In genomic region chr14:64971452-64971889, GRCh38 we compare ENCODE assay signal across 8 cellular contexts. TPM values are rescaled to one million over a fixed set of nuclear protein-coding genes. Genes with fewer than 3 reads are reported as not detected.
DNase-seq lines count a peak whose midpoint lies in the region; ATAC-seq and TF ChIP-seq lines count a peak whose summit lies in the region.

No MANE protein-coding gene starts in this region.

- no peaks in the 10 kb centered on the region for H3K27me3 Mint-ChIP-seq in activated T-cell treated with anti-CD3 and anti-CD28 coated beads, Interleukin-2, amount 50 U/mL, for 24 hours
- H3K27me3 Mint-ChIP-seq in brain (peaks cover 3% of the 10 kb centered on the region), type B pancreatic cell (no peaks in the 10 kb centered on the region)

- peak overlapping the region; percentile 10 for H2BK5ac ChIP-seq in mesenchymal stem cell (ENCODE audit: low read depth, low read length, poor library complexity, severe bottlenecking)

- H3K4me2 ChIP-seq in mesenchymal stem cell (ENCODE audit: low read length, poor library complexity, severe bottlenecking) = peak overlapping the region; percentile 87

- peaks cover 0 to 8% of the 10 kb centered on the region in 2 experiments for H3K36me3 ChIP-seq in mesenchymal stem cell (ENCODE audit: control insufficient read depth in 1 of 2, insufficient read depth in 2 of 2, low read depth in 1 of 2, low read length in 2 of 2)

- H2AFZ ChIP-seq in mesenchymal stem cell (ENCODE audit: low read depth, low read length) = peak overlapping the region; percentile 37

- WGBS in mesenchymal stem cell = 3% methylated on average over 15 of the region's 27 CpGs

- H3K9me3 ChIP-seq in mesenchymal stem cell (ENCODE audit: control insufficient read depth, low read length) = no peaks in the 10 kb centered on the region

- no peak overlapping the region for H2BK12ac ChIP-seq in mesenchymal stem cell (ENCODE audit: low read length in 2 of 2)

- H3K23ac ChIP-seq in mesenchymal stem cell (ENCODE audit: low read length in 2 of 2) = no peak overlapping the region

- H4K8ac ChIP-seq in mesenchymal stem cell (ENCODE audit: low read length) = peak overlapping the region; percentile 7

- peaks cover 2% of the 10 kb centered on the region for H3K79me1 ChIP-seq in mesenchymal stem cell (replicated peaks; ENCODE audit: low read length, poor library complexity, severe bottlenecking)

- peak overlapping the region; percentile 70 for H3K9ac ChIP-seq in mesenchymal stem cell (ENCODE audit: low read length)

- peaks cover 0 to 7% of the 10 kb centered on the region in 2 experiments for H3K27me3 ChIP-seq in mesenchymal stem cell (ENCODE audit: control insufficient read depth in 1 of 2, insufficient read depth in 1 of 2, low read length in 2 of 2)

- peak overlapping the region; percentile 75 for H3K4me3 Mint-ChIP-seq in activated T-cell treated with anti-CD3 and anti-CD28 coated beads, Interleukin-2, amount 50 U/mL, for 24 hours
- H3K4me3 Mint-ChIP-seq in brain (peak overlapping the region; percentile 85 to 86 (median 86)), type B pancreatic cell (peak overlapping the region; percentile 87)

- H2BK120ac ChIP-seq in mesenchymal stem cell (ENCODE audit: low read depth, low read length) = no peak overlapping the region

- peak overlapping the region; percentile 74 for H2AK5ac ChIP-seq in mesenchymal stem cell (ENCODE audit: low read length, severe bottlenecking)

- peak overlapping the region; percentile 72 for H3K27ac Mint-ChIP-seq in activated T-cell treated with anti-CD3 and anti-CD28 coated beads, Interleukin-2, amount 50 U/mL, for 24 hours
- H3K27ac Mint-ChIP-seq in brain = peak overlapping the region; percentile 19 to 92 (median 76)
- peak overlapping the region; percentile 65 for H3K27ac Mint-ChIP-seq in type B pancreatic cell

- intact Hi-C loops in posterior vena cava (cut with DNase I) = no loop called here

- DNase-seq in activated T-cell treated with anti-CD3 and anti-CD28 coated beads, Interleukin-2, amount 50 U/mL, for 24 hours = no peak
- no peak for DNase-seq in activated T-cell treated with anti-CD3 and anti-CD28 coated beads for 4 hours
- DNase-seq in mesenchymal stem cell = no peak
- no peak for DNase-seq in type B pancreatic cell (ENCODE audit: extremely low spot score, unreplicated experiment)
- DNase-seq in SKM-1 (lab: John Stamatoyannopoulos, UW; ENCODE audit: unreplicated experiment) = no peak
- no peak for DNase-seq in posterior vena cava (ENCODE audit: low spot score)

- peaks cover 15% of the 10 kb centered on the region for H3K4me1 Mint-ChIP-seq in activated T-cell treated with anti-CD3 and anti-CD28 coated beads, Interleukin-2, amount 50 U/mL, for 24 hours (ENCODE audit: low read depth)
- peaks cover 43% of the 10 kb centered on the region for H3K4me1 Mint-ChIP-seq in brain
- peaks cover 22% of the 10 kb centered on the region for H3K4me1 Mint-ChIP-seq in type B pancreatic cell (ENCODE audit: unreplicated experiment)

- H3K36me3 Mint-ChIP-seq in activated T-cell treated with anti-CD3 and anti-CD28 coated beads, Interleukin-2, amount 50 U/mL, for 24 hours (ENCODE audit: low read depth) = no peaks in the 10 kb centered on the region
- H3K36me3 Mint-ChIP-seq in brain (peaks cover 12% of the 10 kb centered on the region), type B pancreatic cell (peaks cover 8% of the 10 kb centered on the region)

- peak overlapping the region in 1 of 2 experiments; percentile 50 for H3K18ac ChIP-seq in mesenchymal stem cell (ENCODE audit: low read depth in 1 of 2, low read length in 2 of 2)

- H3K27ac ChIP-seq in mesenchymal stem cell (ENCODE audit: low read length, poor library complexity, severe bottlenecking) = peak overlapping the region; percentile 60

- no peak overlapping the region for H3K4ac ChIP-seq in mesenchymal stem cell (ENCODE audit: low read depth in 1 of 2, low read length in 2 of 2)

- no peaks in the 10 kb centered on the region for H3K9me3 Mint-ChIP-seq in activated T-cell treated with anti-CD3 and anti-CD28 coated beads, Interleukin-2, amount 50 U/mL, for 24 hours
- H3K9me3 Mint-ChIP-seq in brain (no peaks in the 10 kb centered on the region), type B pancreatic cell (no peaks in the 10 kb centered on the region)

- peaks cover 34% of the 10 kb centered on the region for H3K4me1 ChIP-seq in mesenchymal stem cell (ENCODE audit: control insufficient read depth, insufficient read depth, low read depth, low read length)

- no peak for ATAC-seq in GM19328 (IDR thresholded peaks at IDR 0.05; ENCODE audit: unreplicated experiment)

- no peak for TF ChIP-seq CTCF in brain (conservative IDR thresholded peaks at IDR 0.05)
- TF ChIP-seq CTCF in type B pancreatic cell (conservative IDR thresholded peaks at IDR 0.05) = no peak

- H4K91ac ChIP-seq in mesenchymal stem cell (ENCODE audit: low read length) = no peak overlapping the region

- no peak overlapping the region for H3K14ac ChIP-seq in mesenchymal stem cell (ENCODE audit: low read length in 2 of 2)

- H2BK15ac ChIP-seq in mesenchymal stem cell (ENCODE audit: low read depth, poor library complexity, severe bottlenecking) = no peak overlapping the region

- H3K4me3 ChIP-seq in mesenchymal stem cell (ENCODE audit: insufficient read depth in 1 of 2, low read depth in 1 of 2, low read length in 2 of 2) = peak overlapping the region; percentile 76 to 77

RNA-seq across cellular contexts. Expression of gene RAB15, which starts 0.7 kb away (rescaled TPM):
- 28.0 TPM for polyA plus RNA-seq in brain (ENCODE audit: insufficient read depth, low read depth, low replicate concordance)
- 4.2 TPM for polyA plus RNA-seq in mesenchymal stem cell (2013, experiment 1 of 2)
- polyA plus RNA-seq in mesenchymal stem cell (2013, experiment 2 of 2) = 3.9 TPM
- 31.4 and 55.6 TPM in 2 replicates for total RNA-seq in type B pancreatic cell (ENCODE audit: low replicate concordance)
- total RNA-seq in posterior vena cava = 1 to 10 TPM; 6.0 to 7.3 TPM

RNA-seq across cellular contexts. Expression of gene FNTB, which starts 15.2 kb away (rescaled TPM):
- polyA plus RNA-seq in brain (ENCODE audit: insufficient read depth, low read depth, low replicate concordance) = 34.5 TPM
- polyA plus RNA-seq in mesenchymal stem cell (2013, experiment 1 of 2) = 9.8 TPM
- 9.9 TPM for polyA plus RNA-seq in mesenchymal stem cell (2013, experiment 2 of 2)
- 30.1 and 31.2 TPM in 2 replicates for total RNA-seq in type B pancreatic cell (ENCODE audit: low replicate concordance)
- total RNA-seq in posterior vena cava = 10 to 100 TPM in 1 of 2 donors, 1 to 10 TPM in 1; 8.0 to 14.8 TPM

RNA-seq across cellular contexts. Expression of gene GPX2, which starts 28.9 kb away (rescaled TPM):
- polyA plus RNA-seq in brain (ENCODE audit: insufficient read depth, low read depth, low replicate concordance) = 23.8 TPM
- polyA plus RNA-seq in mesenchymal stem cell (2013, experiment 1 of 2) = not detected
- not detected for polyA plus RNA-seq in mesenchymal stem cell (2013, experiment 2 of 2)
- total RNA-seq in type B pancreatic cell (ENCODE audit: low replicate concordance) (39.2 and 69.7 TPM in 2 replicates), posterior vena cava (not detected)

RNA-seq across cellular contexts. Expression of gene CHURC1, which starts 57.2 kb away (rescaled TPM):
- polyA plus RNA-seq in brain (ENCODE audit: insufficient read depth, low read depth, low replicate concordance) = 27.1 TPM
- polyA plus RNA-seq in mesenchymal stem cell (2013, experiment 1 of 2) = 80.1 TPM
- polyA plus RNA-seq in mesenchymal stem cell (2013, experiment 2 of 2) = 83.0 TPM
- 40.0 and 45.3 TPM in 2 replicates for total RNA-seq in type B pancreatic cell (ENCODE audit: low replicate concordance)
- 10 to 100 TPM; 65.4 to 87.3 TPM for total RNA-seq in posterior vena cava

Comparison
In these comparisons a context has a peak if more than half of its experiments do, and no peak if none do; other contexts are left out.
1. RNA of gene GPX2, which starts 28.9 kb away (total RNA-seq): 39.2 to 69.7 TPM in type B pancreatic cell; not detected in posterior vena cava; every median in the first group is over 10 times any median in the second.
2. Peak in every context shown above with its lines, with median percentiles within 50 percentile points of each other: H3K27ac Mint-ChIP-seq and H3K4me3 Mint-ChIP-seq.